ENCODE assay signal across 12 cellular contexts in genomic region chr1:30697977-30698376, GRCh38. TPM values are rescaled to one million over a fixed set of nuclear protein-coding genes. Genes with fewer than 3 reads are reported as not detected.
A peak's percentile ranks its signal among the peaks of the same experiment; 100 is the strongest.
DNase-seq lines count a peak whose midpoint lies in the region; FAIRE-seq and TF ChIP-seq lines count a peak whose summit lies in the region.
"Had no signal": no experiment of that assay in that cellular context is flagged by ENCODE, and none has a peak within 500 bp of the region (broad histone marks: within the 10 kb centered on the region; RNA-seq: fewer than 3 reads in every experiment).

No MANE protein-coding gene starts in this region.

- no peak overlapping the region for H2AK5ac ChIP-seq in H9 (ENCODE audit: insufficient read length, low read length)

- peak; percentile 43 for DNase-seq in BE2C
- no peak for DNase-seq in H9
- DNase-seq in astrocyte (ENCODE audit: low read depth) = peak; percentile 46
- DNase-seq in keratinocyte (ENCODE audit: low read depth, low spot score) = peak; percentile 73
- no peak for DNase-seq in A673 (ENCODE audit: low spot score)
- no peak for DNase-seq in COLO668 (lab: John Stamatoyannopoulos, UW; ENCODE audit: unreplicated experiment)
- no peak for DNase-seq in UCSD-AML1 (lab: John Stamatoyannopoulos, UW; ENCODE audit: unreplicated experiment)
- no peak for DNase-seq in NCI-H524 (lab: John Stamatoyannopoulos, UW)
- DNase-seq: activated naive CD4-positive, alpha-beta T cell; CD4-positive, alpha-beta T cell; NCI-H146; ovary had no signal

- H3K14ac ChIP-seq in H9 (ENCODE audit: insufficient read depth, low read length) = no peak overlapping the region; the same call in 1 of the 2 replicates

- CTCF ChIA-PET in A673 (lab: Charles Lee) = interaction anchor here (1.3 kb wide), 1 partner anchor 10 kb away, joined by 4 read pairs; no protein-coding TSS in a partner anchor

- no peak overlapping the region for H2AFZ ChIP-seq in H9 (ENCODE audit: low read length)
- H2AFZ ChIP-seq in astrocyte (ENCODE audit: low read depth, low read length) = no peak overlapping the region
- H2AFZ ChIP-seq in keratinocyte (ENCODE audit: control insufficient read depth, low read length) = no peak overlapping the region

- no peak overlapping the region for H3T11ph ChIP-seq in H9 (ENCODE audit: low read length)

- no peak overlapping the region for H2BK120ac ChIP-seq in H9 (ENCODE audit: low read depth, low read length, poor library complexity, severe bottlenecking)

- H3K9ac ChIP-seq in H9 (ENCODE audit: extremely low read depth, insufficient read length, low read length) (no peak overlapping the region), astrocyte (ENCODE audit: low read length) (no peak overlapping the region), keratinocyte (ENCODE audit: control insufficient read depth, extremely low read depth, insufficient read depth, low read length) (no peak overlapping the region)

- POLR2A ChIA-PET in A673 (lab: Charles Lee; ENCODE audit: low non-redundant PET) = no interaction called here

- H3K27me3 ChIP-seq in BE2C (no peaks in the 10 kb centered on the region), H9 (ENCODE audit: insufficient read depth, low read length) (no peaks in the 10 kb centered on the region), astrocyte (ENCODE audit: insufficient read depth, low read length) (peaks cover 12% of the 10 kb centered on the region), keratinocyte (ENCODE audit: control insufficient read depth, extremely low read depth, insufficient read depth, low read length) (no peaks in the 10 kb centered on the region), A673 (replicated peaks; ENCODE audit: insufficient read depth, low read depth, low read length, poor library complexity) (no peaks in the 10 kb centered on the region)
- H3K27me3 ChIP-seq: ovary had no signal

- no peak overlapping the region for H3K56ac ChIP-seq in H9 (ENCODE audit: insufficient read length, low read depth, low read length)

- no peak overlapping the region for H2BK12ac ChIP-seq in H9 (ENCODE audit: insufficient read length, low read depth, low read length)

- H3K9me3 ChIP-seq in BE2C (no peaks in the 10 kb centered on the region), H9 (ENCODE audit: control insufficient read depth, low read depth, low read length) (no peaks in the 10 kb centered on the region), astrocyte (ENCODE audit: insufficient read depth, low read depth, low read length) (no peaks in the 10 kb centered on the region), keratinocyte (ENCODE audit: control insufficient read depth, low read depth, low read length) (no peaks in the 10 kb centered on the region), A673 (ENCODE audit: low read depth, low read length, poor library complexity, severe bottlenecking) (no peaks in the 10 kb centered on the region)
- H3K9me3 ChIP-seq: ovary had no signal

- H3K36me3 Mint-ChIP-seq in H9 (ENCODE audit: insufficient read depth in 1 of 3, low read depth in 3 of 3) = no peaks in the 10 kb centered on the region
- H3K36me3 Mint-ChIP-seq in astrocyte (ENCODE audit: low read depth, unreplicated experiment) = no peaks in the 10 kb centered on the region

- no peak overlapping the region for H3K4ac ChIP-seq in H9 (ENCODE audit: low read depth, low read length)

- H3K79me2 ChIP-seq in H9 (ENCODE audit: insufficient read depth, low read length) (no peaks in the 10 kb centered on the region), astrocyte (ENCODE audit: insufficient read depth, low read length) (no peaks in the 10 kb centered on the region), keratinocyte (ENCODE audit: control insufficient read depth, insufficient read depth, low read length) (no peaks in the 10 kb centered on the region)

- H2BK15ac ChIP-seq in H9 (ENCODE audit: low read depth, low read length) = no peak overlapping the region

- H3K9me1 ChIP-seq in keratinocyte (ENCODE audit: control insufficient read depth, extremely low read depth, insufficient read depth, low read length) = no peaks in the 10 kb centered on the region

- H3K4me3 Mint-ChIP-seq in H9 = no peak overlapping the region
- no peak overlapping the region for H3K4me3 Mint-ChIP-seq in astrocyte (ENCODE audit: unreplicated experiment)
- H3K4me3 Mint-ChIP-seq: CD4-positive, alpha-beta T cell had no signal

- no peak overlapping the region for H4K5ac ChIP-seq in H9 (ENCODE audit: insufficient read length, low read depth, low read length)

- no peak overlapping the region for H2BK5ac ChIP-seq in H9 (ENCODE audit: insufficient read length, low read length)

- no peak overlapping the region for H4K91ac ChIP-seq in H9 (ENCODE audit: insufficient read length, low read depth, low read length)

- WGBS in H9 (ENCODE audit: extremely low coverage, insufficient read length, low lambda C conversion rate) = no CpG with 5 or more reads among the region's 2 CpGs

- no peak overlapping the region for H4K8ac ChIP-seq in H9 (replicated peaks; ENCODE audit: insufficient read length, low read depth, low read length)

- H2BK20ac ChIP-seq in H9 (ENCODE audit: low read depth, low read length, poor library complexity, severe bottlenecking) = no peak overlapping the region

- FAIRE-seq in astrocyte (lab: Jason Lieb, UNC) (peak; percentile 17), keratinocyte (lab: Jason Lieb, UNC) (peak; percentile 89)

- H3K9me3 Mint-ChIP-seq in H9 = no peaks in the 10 kb centered on the region
- H3K9me3 Mint-ChIP-seq in astrocyte (ENCODE audit: unreplicated experiment) = no peaks in the 10 kb centered on the region
- H3K9me3 Mint-ChIP-seq: CD4-positive, alpha-beta T cell had no signal

- intact Hi-C loops in A673 (cut with micrococcal nuclease; ENCODE audit: unreplicated experiment) = no loop called here

- H3K18ac ChIP-seq in H9 (ENCODE audit: insufficient read length, low read depth, low read length) = no peak overlapping the region

- H3K4me3 ChIP-seq in BE2C (ENCODE audit: low read depth, low read length) (no peak overlapping the region), astrocyte (ENCODE audit: insufficient read depth, low read depth, low read length) (no peak overlapping the region), keratinocyte (ENCODE audit: control insufficient read depth in 2 of 3, extremely low read depth in 1 of 3, insufficient read depth in 2 of 3, low read depth in 1 of 3, low read length in 3 of 3) (no peak overlapping the region), A673 (ENCODE audit: low read depth, low read length, poor library complexity, severe bottlenecking) (no peak overlapping the region)
- H3K4me3 ChIP-seq: ovary had no signal

- no peaks in the 10 kb centered on the region for H3K79me1 ChIP-seq in H9 (ENCODE audit: insufficient read depth, low read depth, low read length, poor library complexity, severe bottlenecking)

- H3K23me2 ChIP-seq in H9 (ENCODE audit: insufficient read length, low read depth, low read length, poor library complexity, severe bottlenecking) = no peaks in the 10 kb centered on the region

- BruUV-seq in A673 (replicated peaks; lab: Mats Ljungman, UMichigan) = no TSS peak

- H3K4me1 ChIP-seq in BE2C = no peaks in the 10 kb centered on the region; the same call in 1 of the 2 replicates
- no peaks in the 10 kb centered on the region for H3K4me1 ChIP-seq in H9 (ENCODE audit: insufficient read depth, low read length)
- peaks cover 19% of the 10 kb centered on the region for H3K4me1 ChIP-seq in astrocyte (ENCODE audit: insufficient read depth, low read length)
- peaks cover 25% of the 10 kb centered on the region for H3K4me1 ChIP-seq in keratinocyte (ENCODE audit: control insufficient read depth, extremely low read depth, insufficient read depth, low read length)
- no peaks in the 10 kb centered on the region for H3K4me1 ChIP-seq in A673 (ENCODE audit: insufficient read depth, low read length, poor library complexity, severe bottlenecking)

- H3K4me2 ChIP-seq in H9 (ENCODE audit: insufficient read depth, insufficient read length, low read length) = no peak overlapping the region
- H3K4me2 ChIP-seq in astrocyte (ENCODE audit: low read length) = no peak overlapping the region
- H3K4me2 ChIP-seq in keratinocyte (ENCODE audit: control insufficient read depth, extremely low read depth, insufficient read depth, low read depth, low read length) = peak overlapping the region; percentile 6

- H3K4me1 Mint-ChIP-seq in H9 (peaks cover 4 to 17% of the 10 kb centered on the region in 2 experiments; a peak in 3 of 4 replicates), astrocyte (ENCODE audit: low read depth, unreplicated experiment) (peaks cover 5% of the 10 kb centered on the region)

- H3K27ac ChIP-seq in H9 (ENCODE audit: insufficient read length, low read depth, low read length) (no peak overlapping the region), astrocyte (ENCODE audit: low read depth, low read length) (no peak overlapping the region), keratinocyte (ENCODE audit: control insufficient read depth, insufficient read depth, low read length) (no peak overlapping the region), A673 (ENCODE audit: low read depth, low read length, poor library complexity, severe bottlenecking) (no peak overlapping the region)
- H3K27ac ChIP-seq: ovary had no signal

- peaks cover 3% of the 10 kb centered on the region; the same call in 1 of the 2 replicates for H3K27me3 Mint-ChIP-seq in H9 (ENCODE audit: low read depth)
- peaks cover 22% of the 10 kb centered on the region for H3K27me3 Mint-ChIP-seq in astrocyte (ENCODE audit: low read depth, unreplicated experiment)
- H3K27me3 Mint-ChIP-seq: CD4-positive, alpha-beta T cell had no signal

- H3K23ac ChIP-seq in H9 (ENCODE audit: insufficient read length, low read depth, low read length) = no peak overlapping the region

- TF ChIP-seq CTCF in BE2C (IDR thresholded peaks at IDR 0.05; ENCODE audit: low read depth, low read length) = peak; percentile 37
- peak; percentile 22; the same call in 1 of the 3 replicates for TF ChIP-seq CTCF in H9 (conservative IDR thresholded peaks at IDR 0.05)
- no peak for TF ChIP-seq CTCF in astrocyte (IDR thresholded peaks at IDR 0.05; ENCODE audit: insufficient read depth, low read depth, low read length)
- TF ChIP-seq CTCF in keratinocyte (optimal IDR thresholded peaks at IDR 0.05 in 1 of 3, IDR thresholded peaks at IDR 0.05 in 1 of 3, conservative IDR thresholded peaks at IDR 0.05 in 1 of 3; ENCODE audit: extremely low read depth in 1 of 3, insufficient read depth in 2 of 3, low read length in 3 of 3) = peak; percentile 40 to 76 (median 51)
- TF ChIP-seq CTCF in A673 (conservative IDR thresholded peaks at IDR 0.05; ENCODE audit: low read depth, low read length) = no peak

- H3K36me3 ChIP-seq in BE2C (no peaks in the 10 kb centered on the region), astrocyte (ENCODE audit: insufficient read depth, low read length) (no peaks in the 10 kb centered on the region), keratinocyte (ENCODE audit: control insufficient read depth in 2 of 2, extremely low read depth in 1 of 2, insufficient read depth in 2 of 2, low read length in 2 of 2) (no peaks in the 10 kb centered on the region), A673 (ENCODE audit: insufficient read depth, low read length, poor library complexity, severe bottlenecking) (no peaks in the 10 kb centered on the region)
- H3K36me3 ChIP-seq: ovary had no signal

- no peaks in the 10 kb centered on the region for H4K20me1 ChIP-seq in H9 (ENCODE audit: control insufficient read depth, insufficient read depth, insufficient read length)
- H4K20me1 ChIP-seq in astrocyte (ENCODE audit: insufficient read depth, low read length) = no peaks in the 10 kb centered on the region
- H4K20me1 ChIP-seq in keratinocyte (ENCODE audit: control insufficient read depth, extremely low read depth, insufficient read depth, low read length) = no peaks in the 10 kb centered on the region

- dilution Hi-C loops in keratinocyte (cut with MboI; ENCODE audit: extremely low pct_ligation_motif_present, low sequenced_read_pairs) = no loop called here

- no peak overlapping the region; a peak in 1 of 7 replicates for H3K27ac Mint-ChIP-seq in H9
- no peak overlapping the region for H3K27ac Mint-ChIP-seq in astrocyte (ENCODE audit: unreplicated experiment)
- H3K27ac Mint-ChIP-seq: CD4-positive, alpha-beta T cell had no signal

RNA-seq across cellular contexts. Expression of gene MATN1, which starts 25.4 kb away (rescaled TPM):
- polyA plus RNA-seq in BE2C (2012; ENCODE audit: insufficient read depth, insufficient read length, low read depth) = not detected
- not detected in 2 replicates for total RNA-seq in H9 (2021)
- 0.32 and 0.34 TPM in 2 replicates for total RNA-seq in astrocyte
- polyA plus RNA-seq in keratinocyte = 0.05 to 0.13 TPM in 2 of 3 replicates, not detected in the other
- polyA plus RNA-seq in keratinocyte (2011; ENCODE audit: low read depth) = not detected
- polyA plus RNA-seq in keratinocyte (2011; cell fraction: cytosol; rRNA removed) = 0.01 and 0.08 TPM in 2 replicates
- 0.08 and 0.45 TPM in 2 replicates for polyA plus RNA-seq in keratinocyte (2011; cell fraction: nucleus; rRNA removed)
- polyA plus RNA-seq in keratinocyte (2012; ENCODE audit: low replicate concordance) = 0.06 TPM in 1 of 2 replicates, not detected in the other
- 1.3 TPM in 1 of 3 replicates, not detected in the others for polyA minus RNA-seq in keratinocyte
- polyA minus RNA-seq in keratinocyte (2011; cell fraction: cytosol; rRNA and poly(A)+ RNA removed) = not detected
- not detected in 2 replicates for polyA minus RNA-seq in keratinocyte (2011; cell fraction: nucleus; rRNA and poly(A)+ RNA removed)
- not detected in 2 replicates for total RNA-seq in A673 (2021)

RNA-seq across cellular contexts. Expression of gene LAPTM5, which starts 59.6 kb away (rescaled TPM):
- polyA plus RNA-seq in BE2C (2012; ENCODE audit: insufficient read depth, insufficient read length, low read depth) = 0.77 TPM
- total RNA-seq in H9 (2021) (0.15 and 0.20 TPM in 2 replicates), astrocyte (0.77 and 0.89 TPM in 2 replicates), A673 (2021) (not detected in 2 replicates)
- polyA plus RNA-seq in keratinocyte = 0.18 to 0.40 TPM (median 0.25 TPM) in 3 replicates
- polyA plus RNA-seq in keratinocyte (2011; ENCODE audit: low read depth) = 0.37 TPM
- polyA plus RNA-seq in keratinocyte (2011; cell fraction: cytosol; rRNA removed) = 0.13 and 0.16 TPM in 2 replicates
- polyA plus RNA-seq in keratinocyte (2011; cell fraction: nucleus; rRNA removed) = 0.15 TPM in 1 of 2 replicates, not detected in the other
- polyA plus RNA-seq in keratinocyte (2012; ENCODE audit: low replicate concordance) = 0.15 and 0.68 TPM in 2 replicates
- polyA minus RNA-seq in keratinocyte = 0.76 to 2.1 TPM in 2 of 3 replicates, not detected in the other
- not detected for polyA minus RNA-seq in keratinocyte (2011; cell fraction: cytosol; rRNA and poly(A)+ RNA removed)
- not detected in 2 replicates for polyA minus RNA-seq in keratinocyte (2011; cell fraction: nucleus; rRNA and poly(A)+ RNA removed)

Comparison
In these comparisons a context has a peak if more than half of its experiments do, and no peak if none do; other contexts are left out.
1. DNase-seq: peak in BE2C (single experiment), astrocyte (single experiment) and keratinocyte (single experiment); none in H9 (single experiment), A673 (single experiment), COLO668 (single experiment), UCSD-AML1 (single experiment) and NCI-H524 (0 of 2).
2. CTCF ChIP-seq: peak in BE2C (single experiment), H9 (single experiment) and keratinocyte (3 of 3); none in astrocyte (single experiment) and A673 (single experiment).